Comparison of ENCODE assay signal across 8 cellular contexts in the genomic region with DNA sequence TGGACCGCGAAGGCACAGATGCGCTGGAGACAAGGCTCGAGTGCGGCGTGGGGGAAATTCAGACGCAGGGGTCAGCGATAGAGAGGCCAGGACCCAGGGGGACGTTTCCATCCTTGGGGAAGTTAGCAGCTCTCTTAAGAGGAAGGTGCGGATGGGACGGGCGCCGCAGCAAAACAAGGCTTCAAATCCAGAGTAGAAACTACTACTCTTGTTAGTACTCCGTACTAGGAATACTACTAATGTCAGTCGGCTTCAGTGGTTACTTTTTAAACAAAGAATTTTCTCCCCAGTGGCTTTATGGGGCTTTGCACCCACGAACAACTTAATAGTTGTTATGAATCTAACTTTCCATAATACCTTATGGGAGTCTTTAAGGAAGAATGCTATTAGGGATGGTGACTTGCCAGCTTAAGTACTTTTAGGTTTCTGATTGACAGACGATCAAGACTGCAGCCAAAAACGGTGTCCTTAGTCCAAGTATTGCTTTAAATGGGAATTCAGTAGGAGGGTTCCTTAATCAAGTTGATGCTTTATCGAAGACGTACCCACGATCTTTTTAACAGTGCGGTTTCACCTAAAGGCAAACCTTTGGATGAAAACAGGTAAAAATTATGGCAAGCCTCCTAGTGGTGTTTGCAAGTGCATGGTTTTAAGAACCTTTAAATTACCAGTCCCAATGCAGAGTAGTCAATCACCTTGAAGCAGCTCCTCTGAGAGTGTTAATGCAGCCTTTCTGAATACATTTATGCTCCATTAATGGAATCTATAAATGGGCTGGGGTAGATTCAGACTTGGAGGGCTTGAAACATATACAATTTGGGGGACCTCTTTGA. TPM values are rescaled to one million over a fixed set of nuclear protein-coding genes. Genes with fewer than 3 reads are reported as not detected.
A peak's percentile ranks its signal among the peaks of the same experiment; 100 is the strongest.
DNase-seq lines count a peak whose midpoint lies in the region; ATAC-seq and TF ChIP-seq lines count a peak whose summit lies in the region.

No MANE protein-coding gene starts in this region.

- TF ChIP-seq CTCF in CD8-positive, alpha-beta T cell (IDR thresholded peaks at IDR 0.05) = peak; percentile 86
- peak; percentile 42 for TF ChIP-seq CTCF in endothelial cell (IDR thresholded peaks at IDR 0.05; ENCODE audit: unreplicated experiment)

- POLR2A ChIA-PET in CD8-positive, alpha-beta T cell (lab: Charles Lee) = interaction anchor here (0.5 to 5.6 kb wide), 8 partner anchors 10 to 284 kb away, joined by 3 to 55 read pairs (median 4); a partner anchor contains a TSS

- H3K27ac Mint-ChIP-seq in CD8-positive, alpha-beta T cell = peak overlapping the region; percentile 93
- peak overlapping the region; percentile 75 for H3K27ac Mint-ChIP-seq in endothelial cell (ENCODE audit: unreplicated experiment)
- peak overlapping the region; percentile 53 to 55 for H3K27ac Mint-ChIP-seq in natural killer cell treated with Interleukin-12 subunit alpha and Interleukin-12 subunit beta and Interleukin-15 and Interleukin-18, amount 100 ng/mL, for 72 hours

- H3K4me3 ChIP-seq in CD8-positive, alpha-beta T cell (ENCODE audit: low read depth, low read length) = peak overlapping the region; percentile 85
- H3K4me3 ChIP-seq in SJSA1 = peak overlapping the region; percentile 84

- H3K27ac ChIP-seq in CD8-positive, alpha-beta T cell (ENCODE audit: low read depth, low read length) = peak overlapping the region; percentile 74
- peak overlapping the region; percentile 86 for H3K27ac ChIP-seq in SJSA1

- H3K9me3 Mint-ChIP-seq in CD8-positive, alpha-beta T cell = no peaks in the 10 kb centered on the region
- no peaks in the 10 kb centered on the region for H3K9me3 Mint-ChIP-seq in endothelial cell (ENCODE audit: unreplicated experiment)
- H3K9me3 Mint-ChIP-seq in natural killer cell treated with Interleukin-12 subunit alpha and Interleukin-12 subunit beta and Interleukin-15 and Interleukin-18, amount 100 ng/mL, for 72 hours = no peaks in the 10 kb centered on the region

- H3K27me3 Mint-ChIP-seq in CD8-positive, alpha-beta T cell (ENCODE audit: low read depth) = no peaks in the 10 kb centered on the region
- peaks cover 4% of the 10 kb centered on the region for H3K27me3 Mint-ChIP-seq in endothelial cell (ENCODE audit: unreplicated experiment)
- no peaks in the 10 kb centered on the region for H3K27me3 Mint-ChIP-seq in natural killer cell treated with Interleukin-12 subunit alpha and Interleukin-12 subunit beta and Interleukin-15 and Interleukin-18, amount 100 ng/mL, for 72 hours

- peaks cover 18% of the 10 kb centered on the region for H3K4me1 ChIP-seq in CD8-positive, alpha-beta T cell (ENCODE audit: insufficient read depth, low read length)
- peaks cover 28% of the 10 kb centered on the region for H3K4me1 ChIP-seq in SJSA1 (replicated peaks)

- peaks cover 37% of the 10 kb centered on the region for H3K4me1 Mint-ChIP-seq in CD8-positive, alpha-beta T cell (ENCODE audit: low read depth)
- peaks cover 18% of the 10 kb centered on the region for H3K4me1 Mint-ChIP-seq in endothelial cell (ENCODE audit: unreplicated experiment)
- peaks cover 13 to 31% of the 10 kb centered on the region in 2 donors for H3K4me1 Mint-ChIP-seq in natural killer cell treated with Interleukin-12 subunit alpha and Interleukin-12 subunit beta and Interleukin-15 and Interleukin-18, amount 100 ng/mL, for 72 hours (ENCODE audit: low read depth in 2 of 2)

- no peaks in the 10 kb centered on the region for H3K27me3 ChIP-seq in CD8-positive, alpha-beta T cell (ENCODE audit: insufficient read depth, low read length)
- H3K27me3 ChIP-seq in SJSA1 (replicated peaks) = no peaks in the 10 kb centered on the region

- ATAC-seq in CD8-positive, alpha-beta T cell = peak; percentile 43
- ATAC-seq in GM19035 (IDR thresholded peaks at IDR 0.05; ENCODE audit: unreplicated experiment) (peak; percentile 23), HG03432 (IDR thresholded peaks at IDR 0.05; ENCODE audit: unreplicated experiment) (peak; percentile 15)
- no peak for ATAC-seq in natural killer cell treated with Interleukin-12 subunit alpha and Interleukin-12 subunit beta and Interleukin-15 and Interleukin-18, amount 100 ng/mL, for 72 hours

- CTCF ChIA-PET in CD8-positive, alpha-beta T cell (lab: Charles Lee) = interaction anchor here (0.7 to 7.3 kb wide), 18 partner anchors 9 to 101 kb away, joined by 3 to 116 read pairs (median 6); a partner anchor contains a TSS

- H3K4me3 Mint-ChIP-seq in CD8-positive, alpha-beta T cell = peak overlapping the region; percentile 93
- peak overlapping the region; percentile 88 for H3K4me3 Mint-ChIP-seq in endothelial cell (ENCODE audit: unreplicated experiment)
- H3K4me3 Mint-ChIP-seq in natural killer cell treated with Interleukin-12 subunit alpha and Interleukin-12 subunit beta and Interleukin-15 and Interleukin-18, amount 100 ng/mL, for 72 hours = peak overlapping the region; percentile 85

- intact Hi-C loops in CD8-positive, alpha-beta T cell (cut with DNase I, micrococcal nuclease) = loop anchor here (1.0 to 10.0 kb wide), 10 partner anchors 17 to 1160 kb away; a partner anchor contains a TSS

- DNase-seq in CD8-positive, alpha-beta T cell = peak in 1 of 7 experiments; percentile 37
- no peak for DNase-seq in SJSA1 (ENCODE audit: low read depth in 1 of 2, low spot score in 2 of 2)
- DNase-seq in endothelial cell (ENCODE audit: low spot score) = no peak
- no peak for DNase-seq in natural killer cell treated with Interleukin-12 subunit alpha and Interleukin-12 subunit beta and Interleukin-15 and Interleukin-18, amount 100 ng/mL, for 72 hours (ENCODE audit: low spot score)
- DNase-seq in stimulated activated naive CD4-positive, alpha-beta T cell treated with Interleukin-2 at 50 U/mL for 16 hours (lab: John Stamatoyannopoulos, UW) = no peak
- DNase-seq in SHP77 (lab: John Stamatoyannopoulos, UW) = no peak

- no peaks in the 10 kb centered on the region for H3K36me3 Mint-ChIP-seq in CD8-positive, alpha-beta T cell
- no peaks in the 10 kb centered on the region for H3K36me3 Mint-ChIP-seq in endothelial cell (ENCODE audit: low read depth, unreplicated experiment)
- no peaks in the 10 kb centered on the region for H3K36me3 Mint-ChIP-seq in natural killer cell treated with Interleukin-12 subunit alpha and Interleukin-12 subunit beta and Interleukin-15 and Interleukin-18, amount 100 ng/mL, for 72 hours

- H3K36me3 ChIP-seq in CD8-positive, alpha-beta T cell (ENCODE audit: insufficient read depth, low read length) = no peaks in the 10 kb centered on the region
- peaks cover 31% of the 10 kb centered on the region for H3K36me3 ChIP-seq in SJSA1

- no peaks in the 10 kb centered on the region for H3K9me3 ChIP-seq in CD8-positive, alpha-beta T cell (ENCODE audit: low read length)
- no peaks in the 10 kb centered on the region for H3K9me3 ChIP-seq in SJSA1 (replicated peaks)

RNA-seq across cellular contexts. Expression of a gene that starts 0.9 kb away (rescaled TPM):
- total RNA-seq in CD8-positive, alpha-beta T cell = 10 to 100 TPM; 12.1 to 13.2 TPM
- 51.3 and 59.6 TPM in 2 replicates for total RNA-seq in SJSA1 (2014; rRNA removed; shearing (Covaris generic))
- total RNA-seq in endothelial cell (ENCODE audit: unreplicated experiment) = 41.6 TPM
- 10 to 100 TPM; 41.4 to 52.8 TPM for total RNA-seq in natural killer cell treated with Interleukin-12 subunit alpha and Interleukin-12 subunit beta and Interleukin-15 and Interleukin-18, amount 100 ng/mL, for 72 hours

RNA-seq across cellular contexts. Expression of a gene that starts 18.2 kb away (rescaled TPM):
- total RNA-seq in CD8-positive, alpha-beta T cell = under 1 TPM; 0.36 to 0.38 TPM
- total RNA-seq in SJSA1 (2014; rRNA removed; shearing (Covaris generic)) = 79.7 and 93.0 TPM in 2 replicates
- 9.4 TPM for total RNA-seq in endothelial cell (ENCODE audit: unreplicated experiment)
- 10 to 100 TPM; 25.6 to 42.2 TPM for total RNA-seq in natural killer cell treated with Interleukin-12 subunit alpha and Interleukin-12 subunit beta and Interleukin-15 and Interleukin-18, amount 100 ng/mL, for 72 hours

Comparison
In these comparisons a context has a peak if more than half of its experiments do, and no peak if none do; other contexts are left out.
1. ATAC-seq: peak in CD8-positive, alpha-beta T cell (single experiment), GM19035 (single experiment) and HG03432 (single experiment); none in natural killer cell treated with Interleukin-12 subunit alpha and Interleukin-12 subunit beta and Interleukin-15 and Interleukin-18, amount 100 ng/mL, for 72 hours (0 of 2).
2. Peak in every context shown above with its lines, with median percentiles within 50 percentile points of each other: H3K27ac Mint-ChIP-seq and H3K4me3 Mint-ChIP-seq.